ENCODE assay signal across 9 cellular contexts in genomic region chr11:36056160-36056751, GRCh38.
DNase-seq lines count a peak whose midpoint lies in the region; ATAC-seq, FAIRE-seq and TF ChIP-seq lines count a peak whose summit lies in the region.
"Had no signal": no experiment of that assay in that cellular context is flagged by ENCODE, and none has a peak within 500 bp of the region (broad histone marks: within the 10 kb centered on the region; RNA-seq: fewer than 3 reads in every experiment).

No MANE protein-coding gene starts in this region.

- no peak overlapping the region for H3K4me3 ChIP-seq in kidney (ENCODE audit: low read length in 2 of 2)

- peak; percentile 44 for DNase-seq in AG20443 (ENCODE audit: low spot score)
- peak; percentile 46 for DNase-seq in HCEC 1CT
- DNase-seq in UCSD-AML1 (lab: John Stamatoyannopoulos, UW; ENCODE audit: unreplicated experiment) = peak; percentile 43
- no peak for DNase-seq in kidney
- no peak for DNase-seq in SK-N-DZ (ENCODE audit: low spot score)
- no peak for DNase-seq in DMS114 treated with DMSO at 0.1 percent for 48 hours (lab: John Stamatoyannopoulos, UW; ENCODE audit: unreplicated experiment)

- no peak for FAIRE-seq in kidney (lab: Jason Lieb, UNC)
- FAIRE-seq: endometrium had no signal

- no peak overlapping the region for H3K27ac ChIP-seq in kidney (ENCODE audit: low read depth in 2 of 2, low read length in 2 of 2)

- no peaks in the 10 kb centered on the region for H3K36me3 ChIP-seq in kidney (ENCODE audit: control insufficient read depth in 1 of 2, insufficient read depth in 2 of 2, low read length in 2 of 2)

- ATAC-seq in HG03432 (IDR thresholded peaks at IDR 0.05; ENCODE audit: unreplicated experiment) (no peak), GM18511 (IDR thresholded peaks at IDR 0.05; ENCODE audit: unreplicated experiment) (no peak)

- TF ChIP-seq CTCF in kidney (IDR thresholded peaks at IDR 0.05; ENCODE audit: borderline replicate concordance, extremely low read depth, insufficient read depth) = peak; percentile 31

- H3K4me1 ChIP-seq in kidney (ENCODE audit: control insufficient read depth in 1 of 2, insufficient read depth in 1 of 2, low read depth in 1 of 2, low read length in 2 of 2) = no peaks in the 10 kb centered on the region

- no peaks in the 10 kb centered on the region for H3K9me3 ChIP-seq in kidney (ENCODE audit: control insufficient read depth in 1 of 2, low read length in 2 of 2)

- intact Hi-C loops in kidney (cut with DNase I) = no loop called here

- no peak overlapping the region for H3K9ac ChIP-seq in kidney (ENCODE audit: low read length in 2 of 2)

Comparison
In these comparisons a context has a peak if more than half of its experiments do, and no peak if none do; other contexts are left out.
1. DNase-seq: peak in AG20443 (single experiment), HCEC 1CT (single experiment) and UCSD-AML1 (single experiment); none in kidney (single experiment), SK-N-DZ (single experiment) and DMS114 treated with DMSO at 0.1 percent for 48 hours (single experiment).